Comparison of ENCODE assay signal across 2 cellular contexts in genomic region chr3:51562403-51562802, GRCh38.
TF ChIP-seq lines count a peak whose summit lies in the region.

No MANE protein-coding gene starts in this region.

TF ChIP-seq in HepG2, 621 proteins besides CTCF, POLR2A, EP300 and RAD21 (continued from another document):
- TF ChIP-seq ZBTB33 (CRISPR knock-in tag; IDR thresholded peaks at IDR 0.05) (peak; percentile 70), SKI (IDR thresholded peaks at IDR 0.05; ENCODE audit: partially characterized antibody) (peak; percentile 17), HNF4A (CRISPR knock-in tag; IDR thresholded peaks at IDR 0.05) (peak; percentile 55), RARA (CRISPR knock-in tag; IDR thresholded peaks at IDR 0.05) (peak; percentile 36; the same call in 1 of the 2 replicates), NR0B2 (CRISPR knock-in tag; IDR thresholded peaks at IDR 0.05) (0 out of 2 replicates have a peak, but pooled peaks have one; percentile 43)

TF ChIP-seq in liver, 16 proteins besides CTCF, POLR2A, EP300 and RAD21 (continued from another document):
- TF ChIP-seq RXRA (IDR thresholded peaks at IDR 0.05), result peak in 1 of 2 donors; percentile 56
- peak; percentile 5 to 34 for TF ChIP-seq HNF4A (conservative IDR thresholded peaks at IDR 0.05)
